In genomic region chr4:85725727-85726170, GRCh38 we compare ENCODE assay signal across 8 cellular contexts.
DNase-seq lines count a peak whose midpoint lies in the region; ATAC-seq and TF ChIP-seq lines count a peak whose summit lies in the region.

No MANE protein-coding gene starts in this region.

- H2AFZ ChIP-seq in H9 (ENCODE audit: low read length), result no peak overlapping the region

- H3K4me1 ChIP-seq in H9 (ENCODE audit: insufficient read depth, low read length), result no peaks in the 10 kb centered on the region

- H3K9me3 ChIP-seq in H9 (ENCODE audit: control insufficient read depth, low read depth, low read length), result no peaks in the 10 kb centered on the region

- ATAC-seq in GM18909 (IDR thresholded peaks at IDR 0.05; ENCODE audit: poor library complexity, unreplicated experiment) (peak; percentile 88), HG03039 (IDR thresholded peaks at IDR 0.05; ENCODE audit: unreplicated experiment) (peak; percentile 89)

- H3T11ph ChIP-seq in H9 (ENCODE audit: low read length), result no peak overlapping the region

- H2BK5ac ChIP-seq in H9 (ENCODE audit: insufficient read length, low read length), result no peak overlapping the region

- H3K23ac ChIP-seq in H9 (ENCODE audit: insufficient read length, low read depth, low read length), result no peak overlapping the region

- H2BK120ac ChIP-seq in H9 (ENCODE audit: low read depth, low read length, poor library complexity, severe bottlenecking), result no peak overlapping the region

- no peaks in the 10 kb centered on the region for H3K23me2 ChIP-seq in H9 (ENCODE audit: insufficient read length, low read depth, low read length, poor library complexity, severe bottlenecking)

- H2AK5ac ChIP-seq in H9 (ENCODE audit: insufficient read length, low read length), result no peak overlapping the region

- no peak overlapping the region for H4K91ac ChIP-seq in H9 (ENCODE audit: insufficient read length, low read depth, low read length)

- H3K4me1 Mint-ChIP-seq in H9, result no peaks in the 10 kb centered on the region

- no peak overlapping the region for H3K4ac ChIP-seq in H9 (ENCODE audit: low read depth, low read length)

- no peak overlapping the region for H3K18ac ChIP-seq in H9 (ENCODE audit: insufficient read length, low read depth, low read length)

- no peaks in the 10 kb centered on the region for H3K36me3 Mint-ChIP-seq in H9 (ENCODE audit: insufficient read depth in 1 of 3, low read depth in 3 of 3)

- no CpG with 5 or more reads among the region's 2 CpGs for WGBS in H9 (ENCODE audit: extremely low coverage, insufficient read length, low lambda C conversion rate)

- no peaks in the 10 kb centered on the region for H3K79me2 ChIP-seq in H9 (ENCODE audit: insufficient read depth, low read length)

- no peaks in the 10 kb centered on the region for H3K36me3 ChIP-seq in brain microvascular endothelial cell (replicated peaks)

- H3K9me3 Mint-ChIP-seq in H9, result no peaks in the 10 kb centered on the region

- H3K14ac ChIP-seq in H9 (ENCODE audit: insufficient read depth, low read length), result no peak overlapping the region

- no peak overlapping the region; a peak in 1 of 7 replicates for H3K27ac Mint-ChIP-seq in H9

- H3K27me3 Mint-ChIP-seq in H9 (ENCODE audit: low read depth), result no peaks in the 10 kb centered on the region

- H4K8ac ChIP-seq in H9 (replicated peaks; ENCODE audit: insufficient read length, low read depth, low read length), result no peak overlapping the region

- H3K4me3 Mint-ChIP-seq in H9, result no peak overlapping the region

- no peaks in the 10 kb centered on the region for H4K20me1 ChIP-seq in H9 (ENCODE audit: control insufficient read depth, insufficient read depth, insufficient read length)

- DNase-seq in SIG-M5 treated with dmso at 0.1 percent for 504 hours (lab: John Stamatoyannopoulos, UW; ENCODE audit: unreplicated experiment) (peak; percentile 85), H9 (no peak), brain microvascular endothelial cell (no peak)
- DNase-seq in stimulated activated CD4-positive, alpha-beta T cell treated with anti-CD3 and anti-CD28 coated beads, Interleukin-4, amount 100 ng/mL, for 4 hours, result no peak
- DNase-seq in NK-92 treated with Interleukin-12 subunit alpha and Interleukin-12 subunit beta, amount 100 ng/mL, for 24 hours (lab: John Stamatoyannopoulos, UW), result no peak

- H3K9ac ChIP-seq in H9 (ENCODE audit: extremely low read depth, insufficient read length, low read length), result no peak overlapping the region

- in situ Hi-C loops in brain microvascular endothelial cell (cut with HindIII; ENCODE audit: low pct_ligation_motif_present, low sequenced_read_pairs), result no loop called here

- H3K27ac ChIP-seq in layer of hippocampus (ENCODE audit: low read depth, low read length), result peak overlapping the region; percentile 58
- H3K27ac ChIP-seq in H9 (ENCODE audit: insufficient read length, low read depth, low read length), result no peak overlapping the region
- H3K27ac ChIP-seq in brain microvascular endothelial cell, result no peak overlapping the region

- no peak for TF ChIP-seq CTCF in H9 (conservative IDR thresholded peaks at IDR 0.05)
- no peak for TF ChIP-seq CTCF in brain microvascular endothelial cell (IDR thresholded peaks at IDR 0.05; ENCODE audit: low read depth, low read length, missing control alignments)

- H3K4me3 ChIP-seq in brain microvascular endothelial cell (ENCODE audit: low read depth, low read length), result no peak overlapping the region

- H4K5ac ChIP-seq in H9 (ENCODE audit: insufficient read length, low read depth, low read length), result no peak overlapping the region

- H2BK20ac ChIP-seq in H9 (ENCODE audit: low read depth, low read length, poor library complexity, severe bottlenecking), result no peak overlapping the region

- no peak overlapping the region for H3K56ac ChIP-seq in H9 (ENCODE audit: insufficient read length, low read depth, low read length)

- no peak overlapping the region for H3K4me2 ChIP-seq in H9 (ENCODE audit: insufficient read depth, insufficient read length, low read length)

- no peaks in the 10 kb centered on the region for H3K79me1 ChIP-seq in H9 (ENCODE audit: insufficient read depth, low read depth, low read length, poor library complexity, severe bottlenecking)

- H2BK12ac ChIP-seq in H9 (ENCODE audit: insufficient read length, low read depth, low read length), result no peak overlapping the region

- no peaks in the 10 kb centered on the region for H3K27me3 ChIP-seq in layer of hippocampus (ENCODE audit: control insufficient read depth, insufficient read depth, low read length)
- H3K27me3 ChIP-seq in H9 (ENCODE audit: insufficient read depth, low read length), result no peaks in the 10 kb centered on the region
- no peaks in the 10 kb centered on the region for H3K27me3 ChIP-seq in brain microvascular endothelial cell (replicated peaks)

- no peak overlapping the region for H2BK15ac ChIP-seq in H9 (ENCODE audit: low read depth, low read length)
